Comparison of ENCODE assay signal across 33 cellular contexts in genomic region chr7:6123843-6124242, GRCh38. TPM values are rescaled to one million over a fixed set of nuclear protein-coding genes. Genes with fewer than 3 reads are reported as not detected.
DNase-seq lines count a peak whose midpoint lies in the region; TF ChIP-seq lines count a peak whose summit lies in the region.
"Had no signal": no experiment of that assay in that cellular context is flagged by ENCODE, and none has a peak within 500 bp of the region (broad histone marks: within the 10 kb centered on the region; RNA-seq: fewer than 3 reads in every experiment).

No MANE protein-coding gene starts in this region.

- H3K4me3 Mint-ChIP-seq in osteocyte (ENCODE audit: unreplicated experiment): no peak overlapping the region
- H3K4me3 Mint-ChIP-seq: B cell; CD14-positive monocyte; CD4-positive, alpha-beta memory T cell; CD4-positive, alpha-beta T cell; CD4-positive, CD25-positive, alpha-beta regulatory T cell; CD8-positive, alpha-beta memory T cell; CD8-positive, alpha-beta T cell had no signal

- 97% methylated on average over 8 of the region's 8 CpGs for WGBS in sigmoid colon, 2 donors

- H3K36me3 ChIP-seq in right atrium auricular region (peaks cover 51% of the 10 kb centered on the region), sigmoid colon (peaks cover 0 to 78% (median 12%) of the 10 kb centered on the region in 4 donors)

- H3K27me3 ChIP-seq in right atrium auricular region (no peaks in the 10 kb centered on the region), sigmoid colon (no peaks in the 10 kb centered on the region)
- H3K27me3 ChIP-seq: BE2C; BLaER1; BLaER1 treated with 17β-estradiol and CSF1 and Interleukin-3, amounts not matched to agents 10 nM and 100 nM had no signal

- H3K9me3 ChIP-seq in right atrium auricular region (peaks cover 0 to 12% of the 10 kb centered on the region in 2 donors), sigmoid colon (peaks cover 0 to 3% (median 0%) of the 10 kb centered on the region in 4 donors)
- H3K9me3 ChIP-seq: BE2C had no signal

- no peaks in the 10 kb centered on the region for H3K27me3 Mint-ChIP-seq in osteocyte (ENCODE audit: unreplicated experiment)
- H3K27me3 Mint-ChIP-seq: B cell; CD4-positive, alpha-beta memory T cell; CD4-positive, alpha-beta T cell; CD4-positive, CD25-positive, alpha-beta regulatory T cell had no signal

- TF ChIP-seq CTCF in right atrium auricular region (IDR thresholded peaks at IDR 0.05) (no peak), osteocyte (IDR thresholded peaks at IDR 0.05) (no peak), sigmoid colon (IDR thresholded peaks at IDR 0.05) (no peak)

- H3K4me3 ChIP-seq in right atrium auricular region (no peak overlapping the region), sigmoid colon (no peak overlapping the region)
- H3K4me3 ChIP-seq: A549; BLaER1; BLaER1 treated with 17β-estradiol and CSF1 and Interleukin-3, amounts not matched to agents 10 nM and 100 nM had no signal

- no peak for TF ChIP-seq POLR2A in sigmoid colon (IDR thresholded peaks at IDR 0.05)

- peaks cover 50% of the 10 kb centered on the region for H3K36me3 Mint-ChIP-seq in osteocyte (ENCODE audit: unreplicated experiment)

- TF ChIP-seq EP300 in sigmoid colon (IDR thresholded peaks at IDR 0.05): no peak

- intact Hi-C loops in cardiac septum (cut with DNase I) (no loop called here), sigmoid colon (cut with DNase I) (no loop called here)

- no peaks in the 10 kb centered on the region for H3K4me1 Mint-ChIP-seq in osteocyte (ENCODE audit: unreplicated experiment)
- H3K4me1 Mint-ChIP-seq: B cell, CD14-positive monocyte had no signal

- H3K9me3 Mint-ChIP-seq in osteocyte (ENCODE audit: unreplicated experiment): peaks cover 12% of the 10 kb centered on the region

- H3K27ac Mint-ChIP-seq in osteocyte (ENCODE audit: unreplicated experiment): no peak overlapping the region
- H3K27ac Mint-ChIP-seq: B cell; CD14-positive monocyte; CD4-positive, alpha-beta memory T cell; CD4-positive, alpha-beta T cell; CD4-positive, CD25-positive, alpha-beta regulatory T cell; CD8-positive, alpha-beta memory T cell; CD8-positive, alpha-beta T cell had no signal

- H3K27ac ChIP-seq in right atrium auricular region (no peak overlapping the region), sigmoid colon (no peak overlapping the region), caudate nucleus (ENCODE audit: low read depth, low read length) (no peak overlapping the region)
- H3K27ac ChIP-seq: 22Rv1; A549; BLaER1; BLaER1 treated with 17β-estradiol and CSF1 and Interleukin-3, amounts not matched to agents 10 nM and 100 nM; C4-2B had no signal

- H3K4me1 ChIP-seq in right atrium auricular region: no peaks in the 10 kb centered on the region
- no peaks in the 10 kb centered on the region for H3K4me1 ChIP-seq in sigmoid colon
- H3K4me1 ChIP-seq: A549, BE2C, Caco-2 had no signal

- peak; percentile 50 for DNase-seq in right atrium auricular region (ENCODE audit: low spot score)
- DNase-seq in cardiac septum (ENCODE audit: low spot score): no peak
- DNase-seq in osteocyte (ENCODE audit: extremely low spot score, unreplicated experiment): peak; percentile 49
- DNase-seq in sigmoid colon: peak; percentile 25
- DNase-seq in SK-N-DZ (ENCODE audit: low spot score): no peak
- DNase-seq in caudate nucleus (lab: John Stamatoyannopoulos, UW): no peak
- DNase-seq: 8988T; ACHN; AML-193; BE2C; C1 segment of cervical spinal cord; Caco-2; Calu3; CD4-positive, alpha-beta memory T cell; CD4-positive, alpha-beta T cell; CD4-positive, CD25-positive, alpha-beta regulatory T cell; CD8-positive, alpha-beta memory T cell; CD8-positive, alpha-beta T cell; COR-L47; DMS 273 treated with DMSO at 0.1 percent for 48 hours; DMS153; DMS53; DMS79; DMS79 treated with DMSO at 0.1 percent for 48 hours; DND-41; EL had no signal

RNA-seq across cellular contexts. Expression of gene USP42, which starts 19.1 kb away (rescaled TPM):
- 1 to 10 TPM; 3.7 to 5.8 TPM for total RNA-seq in right atrium auricular region
- total RNA-seq in cardiac septum: 5.8 TPM
- total RNA-seq in osteocyte: 14.2 and 14.6 TPM in 2 replicates
- 10 to 100 TPM in 2 of 4 donors, 1 to 10 TPM in 2; 6.1 to 10.5 (median 9.0) TPM for total RNA-seq in sigmoid colon
- 1 to 10 TPM; 2.4 to 5.3 (median 3.9) TPM for polyA plus RNA-seq in sigmoid colon
- polyA plus RNA-seq in SK-N-DZ (2014; cell fraction: cytosol; rRNA removed): 7.5 and 7.9 TPM in 2 replicates
- 5.7 and 11.8 TPM in 2 replicates for polyA plus RNA-seq in SK-N-DZ (2014; cell fraction: nucleus; rRNA removed)

Comparison
In these comparisons a context has a peak if more than half of its experiments do, and no peak if none do; other contexts are left out.
1. DNase-seq: peak in right atrium auricular region (single experiment), osteocyte (single experiment) and sigmoid colon (single experiment); none in cardiac septum (single experiment), SK-N-DZ (single experiment) and caudate nucleus (0 of 61).